In genomic region chr16:49492090-49492801, GRCh38 we compare ENCODE assay signal across 8 cellular contexts.
A peak's percentile ranks its signal among the peaks of the same experiment; 100 is the strongest.
DNase-seq lines count a peak whose midpoint lies in the region; ATAC-seq and TF ChIP-seq lines count a peak whose summit lies in the region.

No MANE protein-coding gene starts in this region.

- H3K27me3 Mint-ChIP-seq in activated CD4-positive, alpha-beta T cell treated with anti-CD3 and anti-CD28 coated beads for 36 hours: peaks cover 2% of the 10 kb centered on the region
- peaks cover 0 to 3% of the 10 kb centered on the region in 2 donors for H3K27me3 Mint-ChIP-seq in natural killer cell (ENCODE audit: low read depth in 2 of 2)

- peak; percentile 64 for ATAC-seq in activated CD4-positive, alpha-beta T cell treated with anti-CD3 and anti-CD28 coated beads for 36 hours
- ATAC-seq in natural killer cell: peak; percentile 34 to 82 (median 60)

- intact Hi-C loops in activated CD4-positive, alpha-beta T cell treated with anti-CD3 and anti-CD28 coated beads for 36 hours (cut with DNase I, micrococcal nuclease): loop anchor here (1.0 to 5.0 kb wide), 4 partner anchors 84 to 431 kb away; no protein-coding TSS in a partner anchor
- intact Hi-C loops in natural killer cell (cut with micrococcal nuclease): no loop called here
- intact Hi-C loops in transverse colon (cut with DNase I; ENCODE audit: low total_unique reads): no loop called here

- H3K4me1 ChIP-seq in esophagus (ENCODE audit: control insufficient read depth in 2 of 2, insufficient read depth in 2 of 2, low read length in 1 of 2) (peaks cover 6 to 10% of the 10 kb centered on the region in 2 donors), transverse colon (peaks cover 0 to 9% (median 4%) of the 10 kb centered on the region in 4 donors)

- H3K9me3 ChIP-seq in esophagus (ENCODE audit: control insufficient read depth in 2 of 2, insufficient read depth in 1 of 2, low read depth in 1 of 2, low read length in 1 of 2): no peaks in the 10 kb centered on the region
- no peaks in the 10 kb centered on the region for H3K9me3 ChIP-seq in transverse colon

- H3K4me1 Mint-ChIP-seq in activated CD4-positive, alpha-beta T cell treated with anti-CD3 and anti-CD28 coated beads for 36 hours: no peaks in the 10 kb centered on the region
- no peaks in the 10 kb centered on the region for H3K4me1 Mint-ChIP-seq in natural killer cell

- H3K36me3 ChIP-seq in esophagus (ENCODE audit: control insufficient read depth in 2 of 2, insufficient read depth in 2 of 2, low read length in 1 of 2) (no peaks in the 10 kb centered on the region), transverse colon (no peaks in the 10 kb centered on the region)

- no peaks in the 10 kb centered on the region for H3K36me3 Mint-ChIP-seq in activated CD4-positive, alpha-beta T cell treated with anti-CD3 and anti-CD28 coated beads for 36 hours (ENCODE audit: low read depth)
- H3K36me3 Mint-ChIP-seq in natural killer cell: no peaks in the 10 kb centered on the region

- H3K4me3 ChIP-seq in esophagus (ENCODE audit: low read depth in 1 of 2, low read length in 2 of 2): peak overlapping the region; percentile 20 to 37
- peak overlapping the region in 2 of 4 donors; percentile 12 to 37 for H3K4me3 ChIP-seq in transverse colon

- POLR2A ChIA-PET in activated CD4-positive, alpha-beta T cell treated with anti-CD3 and anti-CD28 coated beads for 36 hours (lab: Charles Lee): no interaction called here

- H3K9me3 Mint-ChIP-seq in activated CD4-positive, alpha-beta T cell treated with anti-CD3 and anti-CD28 coated beads for 36 hours (ENCODE audit: low read depth): no peaks in the 10 kb centered on the region
- H3K9me3 Mint-ChIP-seq in natural killer cell: no peaks in the 10 kb centered on the region

- no peak overlapping the region for H3K27ac Mint-ChIP-seq in activated CD4-positive, alpha-beta T cell treated with anti-CD3 and anti-CD28 coated beads for 36 hours
- H3K27ac Mint-ChIP-seq in natural killer cell: no peak overlapping the region

- CTCF ChIA-PET in activated CD4-positive, alpha-beta T cell treated with anti-CD3 and anti-CD28 coated beads for 36 hours (lab: Charles Lee): interaction anchor here (1.0 to 2.4 kb wide), 4 partner anchors 17 to 101 kb away, joined by 3 to 12 read pairs (median 4); no protein-coding TSS in a partner anchor

- no peak for TF ChIP-seq POLR2A in transverse colon (IDR thresholded peaks at IDR 0.05)

- no peak for TF ChIP-seq EP300 in transverse colon (IDR thresholded peaks at IDR 0.05; ENCODE audit: low read depth)

- TF ChIP-seq CTCF in natural killer cell (IDR thresholded peaks at IDR 0.05): peak; percentile 81
- TF ChIP-seq CTCF in transverse colon (IDR thresholded peaks at IDR 0.05): peak; percentile 79 to 96 (median 93)

- H3K27me3 ChIP-seq in esophagus (ENCODE audit: control insufficient read depth in 1 of 2, insufficient read depth in 2 of 2, low read length in 2 of 2) (no peaks in the 10 kb centered on the region), transverse colon (no peaks in the 10 kb centered on the region)

- DNase-seq in NCI-H748 (lab: John Stamatoyannopoulos, UW; ENCODE audit: unreplicated experiment): peak; percentile 44
- DNase-seq in NCI-H748 treated with DMSO at 0.1 percent for 48 hours (lab: John Stamatoyannopoulos, UW): no peak
- peak; percentile 23 for DNase-seq in HK-2 (ENCODE audit: unreplicated experiment)
- peak; percentile 69 for DNase-seq in activated CD4-positive, alpha-beta T cell treated with anti-CD3 and anti-CD28 coated beads for 36 hours
- DNase-seq in natural killer cell: peak; percentile 29
- peak; percentile 35 for DNase-seq in transverse colon
- no peak for DNase-seq in activated CD4-positive, CD25-positive, alpha-beta regulatory T cell (lab: John Stamatoyannopoulos, UW)

- in situ Hi-C loops in transverse colon (cut with MboI; ENCODE audit: low pct_ligation_motif_present in 1 of 4, low pct_unique_long_range_greater_than_20kb in 1 of 4, low sequenced_read_pairs in 3 of 4): no loop called here

- H3K27ac ChIP-seq in esophagus (ENCODE audit: low read depth in 2 of 2, low read length in 1 of 2) (peak overlapping the region in 1 of 2 donors; percentile 33), transverse colon (no peak overlapping the region)

- no peak overlapping the region for H3K4me3 Mint-ChIP-seq in activated CD4-positive, alpha-beta T cell treated with anti-CD3 and anti-CD28 coated beads for 36 hours
- no peak overlapping the region for H3K4me3 Mint-ChIP-seq in natural killer cell

- 19 to 28% methylated on average over 48 to 51 of the region's 51 CpGs for WGBS in esophagus, 2 donors
- WGBS in transverse colon (ENCODE audit: low coverage in 1 of 2), 2 donors: 28% methylated on average over 10 of the region's 51 CpGs; no CpG with 5 or more reads in 1 of the 2 donors

Comparison
In these comparisons a context has a peak if more than half of its experiments do, and no peak if none do; other contexts are left out.
1. DNase-seq: peak in NCI-H748 (single experiment), HK-2 (single experiment), activated CD4-positive, alpha-beta T cell treated with anti-CD3 and anti-CD28 coated beads for 36 hours (single experiment), natural killer cell (single experiment) and transverse colon (single experiment); none in NCI-H748 treated with DMSO at 0.1 percent for 48 hours (single experiment) and activated CD4-positive, CD25-positive, alpha-beta regulatory T cell (0 of 4).
2. intact Hi-C loops: an anchor here in activated CD4-positive, alpha-beta T cell treated with anti-CD3 and anti-CD28 coated beads for 36 hours (1.0 to 5.0 kb wide); none called in natural killer cell and transverse colon.